ENCODE assay signal across 1 cellular context in the genomic region with DNA sequence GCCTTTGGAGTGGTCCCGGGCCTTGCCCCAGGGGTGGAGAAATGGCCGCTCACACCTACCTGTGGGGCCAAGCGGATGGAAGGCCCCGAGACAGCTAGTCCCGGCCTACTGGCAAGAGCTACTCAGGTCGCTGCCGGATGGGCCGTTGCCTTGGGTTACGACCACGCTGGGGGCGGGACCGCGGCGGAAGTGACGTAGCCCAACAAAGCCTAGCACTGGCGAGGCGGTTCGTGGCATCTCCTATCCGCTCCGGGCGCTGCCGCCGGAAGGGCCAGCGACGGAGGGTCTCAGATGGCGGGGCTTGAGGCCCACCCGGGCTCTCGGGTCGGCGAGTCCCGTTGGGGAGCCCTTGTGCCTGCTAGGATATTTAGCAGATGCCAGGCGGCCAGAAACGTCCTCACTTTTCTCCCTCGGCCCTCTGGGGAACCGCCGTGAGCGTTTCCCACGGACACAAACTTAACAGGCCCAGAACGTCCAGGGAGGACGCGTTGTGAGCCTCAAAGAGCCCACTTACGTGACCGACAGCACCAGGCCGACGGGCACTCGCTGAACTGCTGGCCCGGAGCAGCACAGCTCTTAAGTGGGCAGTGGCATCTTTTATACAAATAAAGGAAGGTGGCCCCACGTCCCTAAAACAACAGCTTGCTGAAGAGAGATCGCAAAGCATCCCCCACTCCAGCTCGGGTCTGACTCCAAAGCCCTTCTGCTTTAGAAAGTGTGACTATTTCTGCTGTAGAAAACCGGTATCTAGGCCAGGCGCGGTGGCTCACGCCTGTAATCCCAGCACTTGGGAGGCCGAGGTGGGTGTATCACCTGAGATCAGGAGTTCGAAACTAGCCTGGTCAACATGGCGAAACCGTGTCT.
TF ChIP-seq lines count a peak whose summit lies in the region.

A gene with protein sequence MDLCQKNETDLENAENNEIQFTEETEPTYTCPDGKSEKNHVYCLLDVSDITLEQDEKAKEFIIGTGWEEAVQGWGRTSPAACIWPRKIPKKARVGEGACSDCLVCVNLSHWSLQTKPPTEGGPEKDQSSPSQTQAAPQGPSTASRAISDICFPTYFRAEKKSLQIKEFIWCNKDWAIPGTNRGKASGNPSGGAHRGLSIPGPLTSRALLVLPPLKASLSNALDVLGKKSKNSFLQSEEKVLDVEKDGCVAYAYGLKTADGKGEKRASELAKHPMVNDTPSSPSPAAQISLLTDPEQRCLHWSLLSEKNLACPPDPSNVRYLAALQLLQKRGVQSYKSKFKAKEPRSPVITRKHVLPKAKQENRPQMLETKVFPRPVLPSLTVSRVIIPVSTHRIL (minus strand): TSS at position 162 of the 864 bp plus-strand sequence. CDS start 13,283 bp downstream, outside the sequence.

TF ChIP-seq in K562, 482 proteins besides CTCF, POLR2A, EP300 and RAD21 (continued from another document and continues in another):
- TF ChIP-seq, protein P1, sequence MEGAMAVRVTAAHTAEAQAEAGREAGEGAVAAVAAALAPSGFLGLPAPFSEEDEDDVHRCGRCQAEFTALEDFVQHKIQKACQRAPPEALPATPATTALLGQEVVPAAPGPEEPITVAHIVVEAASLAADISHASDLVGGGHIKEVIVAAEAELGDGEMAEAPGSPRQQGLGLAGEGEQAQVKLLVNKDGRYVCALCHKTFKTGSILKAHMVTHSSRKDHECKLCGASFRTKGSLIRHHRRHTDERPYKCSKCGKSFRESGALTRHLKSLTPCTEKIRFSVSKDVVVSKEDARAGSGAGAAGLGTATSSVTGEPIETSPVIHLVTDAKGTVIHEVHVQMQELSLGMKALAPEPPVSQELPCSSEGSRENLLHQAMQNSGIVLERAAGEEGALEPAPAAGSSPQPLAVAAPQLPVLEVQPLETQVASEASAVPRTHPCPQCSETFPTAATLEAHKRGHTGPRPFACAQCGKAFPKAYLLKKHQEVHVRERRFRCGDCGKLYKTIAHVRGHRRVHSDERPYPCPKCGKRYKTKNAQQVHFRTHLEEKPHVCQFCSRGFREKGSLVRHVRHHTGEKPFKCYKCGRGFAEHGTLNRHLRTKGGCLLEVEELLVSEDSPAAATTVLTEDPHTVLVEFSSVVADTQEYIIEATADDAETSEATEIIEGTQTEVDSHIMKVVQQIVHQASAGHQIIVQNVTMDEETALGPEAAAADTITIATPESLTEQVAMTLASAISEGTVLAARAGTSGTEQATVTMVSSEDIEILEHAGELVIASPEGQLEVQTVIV (CRISPR knock-in tag; IDR thresholded peaks at IDR 0.05; ENCODE audit: borderline replicate concordance), result no peak
- TF ChIP-seq KAT2B (IDR thresholded peaks at IDR 0.05; ENCODE audit: low read depth, low read length) (no peak), SMARCE1 (IDR thresholded peaks at IDR 0.05) (0 out of 2 replicates have a peak, but pooled peaks have one; percentile 35), ZEB2 (IDR thresholded peaks at IDR 0.05) (peak; percentile 94), BHLHE40 (IDR thresholded peaks at IDR 0.05; ENCODE audit: low read length) (peak; percentile 29; the same call in 1 of the 2 replicates), NCOR1 (IDR thresholded peaks at IDR 0.05) (no peak), HNRNPLL (IDR thresholded peaks at IDR 0.05; ENCODE audit: low read depth, low read length, poor library complexity, severe bottlenecking) (peak; percentile 83), ZNF79 (CRISPR knock-in tag; IDR thresholded peaks at IDR 0.05; ENCODE audit: low read depth) (no peak), TCF7L2 (IDR thresholded peaks at IDR 0.05; ENCODE audit: low read depth, low read length) (no peak), ZBED1 (IDR thresholded peaks at IDR 0.05) (no peak; the same call in 1 of the 2 replicates), MCM5 (IDR thresholded peaks at IDR 0.05; ENCODE audit: low read depth) (no peak), ZFP30 (CRISPR knock-in tag; IDR thresholded peaks at IDR 0.05; ENCODE audit: borderline replicate concordance) (no peak), KDM2B (CRISPR knock-in tag; IDR thresholded peaks at IDR 0.05) (no peak), XRCC4 (IDR thresholded peaks at IDR 0.05; ENCODE audit: extremely low read depth, insufficient read depth, insufficient read length) (no peak), ZNF408 (CRISPR knock-in tag; IDR thresholded peaks at IDR 0.05; ENCODE audit: low read depth) (no peak), SMC3 (conservative IDR thresholded peaks at IDR 0.05; ENCODE audit: insufficient read depth, low read depth, low read length) (no peak), NONO (IDR thresholded peaks at IDR 0.05; ENCODE audit: low read depth in 2 of 2, low read length in 1 of 2) (peak in 1 of 2 experiments; percentile 23; a peak in 1 of 4 replicates), SRSF7 (optimal IDR thresholded peaks at IDR 0.05; ENCODE audit: low read depth, low read length) (no peak), IFI16 (CRISPR knock-in tag; IDR thresholded peaks at IDR 0.05) (no peak), NCOA1 (IDR thresholded peaks at IDR 0.05; ENCODE audit: low read depth) (peak; percentile 97), GABPA (tag; conservative IDR thresholded peaks at IDR 0.05; ENCODE audit: low read depth) (peak; percentile 99), SUPT5H (IDR thresholded peaks at IDR 0.05) (peak; percentile 83), ZNF133 (CRISPR knock-in tag; IDR thresholded peaks at IDR 0.05) (no peak), BCOR (IDR thresholded peaks at IDR 0.05) (no peak), ZNF707 (CRISPR knock-in tag; conservative IDR thresholded peaks at IDR 0.05) (no peak), FOXA1 (IDR thresholded peaks at IDR 0.05; ENCODE audit: borderline replicate concordance) (no peak), ZNF124 (CRISPR knock-in tag; IDR thresholded peaks at IDR 0.05) (no peak), PHB (CRISPR knock-in tag; IDR thresholded peaks at IDR 0.05) (peak; percentile 83; the same call in 1 of the 2 replicates), HNRNPUL1 (IDR thresholded peaks at IDR 0.05; ENCODE audit: low read length) (no peak), FOXK1 (CRISPR knock-in tag; IDR thresholded peaks at IDR 0.05; ENCODE audit: borderline replicate concordance) (0 out of 2 replicates have a peak, but pooled peaks have one; percentile 41), ZNF212 (CRISPR knock-in tag; IDR thresholded peaks at IDR 0.05) (no peak), POLR3A (IDR thresholded peaks at IDR 0.05; ENCODE audit: borderline replicate concordance, extremely low read depth, insufficient read depth, insufficient read length) (no peak), TCF3 (CRISPR knock-in tag; IDR thresholded peaks at IDR 0.05) (no peak), PTBP1 (IDR thresholded peaks at IDR 0.05; ENCODE audit: low read depth, low read length) (no peak), GATAD2A (IDR thresholded peaks at IDR 0.05) (0 out of 2 replicates have a peak, but pooled peaks have one; percentile 61)
- TF ChIP-seq, protein P2, sequence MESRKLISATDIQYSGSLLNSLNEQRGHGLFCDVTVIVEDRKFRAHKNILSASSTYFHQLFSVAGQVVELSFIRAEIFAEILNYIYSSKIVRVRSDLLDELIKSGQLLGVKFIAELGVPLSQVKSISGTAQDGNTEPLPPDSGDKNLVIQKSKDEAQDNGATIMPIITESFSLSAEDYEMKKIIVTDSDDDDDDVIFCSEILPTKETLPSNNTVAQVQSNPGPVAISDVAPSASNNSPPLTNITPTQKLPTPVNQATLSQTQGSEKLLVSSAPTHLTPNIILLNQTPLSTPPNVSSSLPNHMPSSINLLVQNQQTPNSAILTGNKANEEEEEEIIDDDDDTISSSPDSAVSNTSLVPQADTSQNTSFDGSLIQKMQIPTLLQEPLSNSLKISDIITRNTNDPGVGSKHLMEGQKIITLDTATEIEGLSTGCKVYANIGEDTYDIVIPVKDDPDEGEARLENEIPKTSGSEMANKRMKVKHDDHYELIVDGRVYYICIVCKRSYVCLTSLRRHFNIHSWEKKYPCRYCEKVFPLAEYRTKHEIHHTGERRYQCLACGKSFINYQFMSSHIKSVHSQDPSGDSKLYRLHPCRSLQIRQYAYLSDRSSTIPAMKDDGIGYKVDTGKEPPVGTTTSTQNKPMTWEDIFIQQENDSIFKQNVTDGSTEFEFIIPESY (CRISPR knock-in tag; IDR thresholded peaks at IDR 0.05), result peak; percentile 9; the same call in 1 of the 2 replicates
- TF ChIP-seq, protein P3, sequence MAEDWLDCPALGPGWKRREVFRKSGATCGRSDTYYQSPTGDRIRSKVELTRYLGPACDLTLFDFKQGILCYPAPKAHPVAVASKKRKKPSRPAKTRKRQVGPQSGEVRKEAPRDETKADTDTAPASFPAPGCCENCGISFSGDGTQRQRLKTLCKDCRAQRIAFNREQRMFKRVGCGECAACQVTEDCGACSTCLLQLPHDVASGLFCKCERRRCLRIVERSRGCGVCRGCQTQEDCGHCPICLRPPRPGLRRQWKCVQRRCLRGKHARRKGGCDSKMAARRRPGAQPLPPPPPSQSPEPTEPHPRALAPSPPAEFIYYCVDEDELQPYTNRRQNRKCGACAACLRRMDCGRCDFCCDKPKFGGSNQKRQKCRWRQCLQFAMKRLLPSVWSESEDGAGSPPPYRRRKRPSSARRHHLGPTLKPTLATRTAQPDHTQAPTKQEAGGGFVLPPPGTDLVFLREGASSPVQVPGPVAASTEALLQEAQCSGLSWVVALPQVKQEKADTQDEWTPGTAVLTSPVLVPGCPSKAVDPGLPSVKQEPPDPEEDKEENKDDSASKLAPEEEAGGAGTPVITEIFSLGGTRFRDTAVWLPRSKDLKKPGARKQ (CRISPR knock-in tag; IDR thresholded peaks at IDR 0.05), result no peak
- TF ChIP-seq, protein P4, sequence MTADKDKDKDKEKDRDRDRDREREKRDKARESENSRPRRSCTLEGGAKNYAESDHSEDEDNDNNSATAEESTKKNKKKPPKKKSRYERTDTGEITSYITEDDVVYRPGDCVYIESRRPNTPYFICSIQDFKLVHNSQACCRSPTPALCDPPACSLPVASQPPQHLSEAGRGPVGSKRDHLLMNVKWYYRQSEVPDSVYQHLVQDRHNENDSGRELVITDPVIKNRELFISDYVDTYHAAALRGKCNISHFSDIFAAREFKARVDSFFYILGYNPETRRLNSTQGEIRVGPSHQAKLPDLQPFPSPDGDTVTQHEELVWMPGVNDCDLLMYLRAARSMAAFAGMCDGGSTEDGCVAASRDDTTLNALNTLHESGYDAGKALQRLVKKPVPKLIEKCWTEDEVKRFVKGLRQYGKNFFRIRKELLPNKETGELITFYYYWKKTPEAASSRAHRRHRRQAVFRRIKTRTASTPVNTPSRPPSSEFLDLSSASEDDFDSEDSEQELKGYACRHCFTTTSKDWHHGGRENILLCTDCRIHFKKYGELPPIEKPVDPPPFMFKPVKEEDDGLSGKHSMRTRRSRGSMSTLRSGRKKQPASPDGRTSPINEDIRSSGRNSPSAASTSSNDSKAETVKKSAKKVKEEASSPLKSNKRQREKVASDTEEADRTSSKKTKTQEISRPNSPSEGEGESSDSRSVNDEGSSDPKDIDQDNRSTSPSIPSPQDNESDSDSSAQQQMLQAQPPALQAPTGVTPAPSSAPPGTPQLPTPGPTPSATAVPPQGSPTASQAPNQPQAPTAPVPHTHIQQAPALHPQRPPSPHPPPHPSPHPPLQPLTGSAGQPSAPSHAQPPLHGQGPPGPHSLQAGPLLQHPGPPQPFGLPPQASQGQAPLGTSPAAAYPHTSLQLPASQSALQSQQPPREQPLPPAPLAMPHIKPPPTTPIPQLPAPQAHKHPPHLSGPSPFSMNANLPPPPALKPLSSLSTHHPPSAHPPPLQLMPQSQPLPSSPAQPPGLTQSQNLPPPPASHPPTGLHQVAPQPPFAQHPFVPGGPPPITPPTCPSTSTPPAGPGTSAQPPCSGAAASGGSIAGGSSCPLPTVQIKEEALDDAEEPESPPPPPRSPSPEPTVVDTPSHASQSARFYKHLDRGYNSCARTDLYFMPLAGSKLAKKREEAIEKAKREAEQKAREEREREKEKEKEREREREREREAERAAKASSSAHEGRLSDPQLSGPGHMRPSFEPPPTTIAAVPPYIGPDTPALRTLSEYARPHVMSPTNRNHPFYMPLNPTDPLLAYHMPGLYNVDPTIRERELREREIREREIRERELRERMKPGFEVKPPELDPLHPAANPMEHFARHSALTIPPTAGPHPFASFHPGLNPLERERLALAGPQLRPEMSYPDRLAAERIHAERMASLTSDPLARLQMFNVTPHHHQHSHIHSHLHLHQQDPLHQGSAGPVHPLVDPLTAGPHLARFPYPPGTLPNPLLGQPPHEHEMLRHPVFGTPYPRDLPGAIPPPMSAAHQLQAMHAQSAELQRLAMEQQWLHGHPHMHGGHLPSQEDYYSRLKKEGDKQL (CRISPR knock-in tag; IDR thresholded peaks at IDR 0.05; ENCODE audit: borderline replicate concordance), result no peak
- TF ChIP-seq, protein P5, sequence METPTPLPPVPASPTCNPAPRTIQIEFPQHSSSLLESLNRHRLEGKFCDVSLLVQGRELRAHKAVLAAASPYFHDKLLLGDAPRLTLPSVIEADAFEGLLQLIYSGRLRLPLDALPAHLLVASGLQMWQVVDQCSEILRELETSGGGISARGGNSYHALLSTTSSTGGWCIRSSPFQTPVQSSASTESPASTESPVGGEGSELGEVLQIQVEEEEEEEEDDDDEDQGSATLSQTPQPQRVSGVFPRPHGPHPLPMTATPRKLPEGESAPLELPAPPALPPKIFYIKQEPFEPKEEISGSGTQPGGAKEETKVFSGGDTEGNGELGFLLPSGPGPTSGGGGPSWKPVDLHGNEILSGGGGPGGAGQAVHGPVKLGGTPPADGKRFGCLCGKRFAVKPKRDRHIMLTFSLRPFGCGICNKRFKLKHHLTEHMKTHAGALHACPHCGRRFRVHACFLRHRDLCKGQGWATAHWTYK (CRISPR knock-in tag; IDR thresholded peaks at IDR 0.05), result peak; percentile 77; the same call in 1 of the 2 replicates
- TF ChIP-seq, protein P6, sequence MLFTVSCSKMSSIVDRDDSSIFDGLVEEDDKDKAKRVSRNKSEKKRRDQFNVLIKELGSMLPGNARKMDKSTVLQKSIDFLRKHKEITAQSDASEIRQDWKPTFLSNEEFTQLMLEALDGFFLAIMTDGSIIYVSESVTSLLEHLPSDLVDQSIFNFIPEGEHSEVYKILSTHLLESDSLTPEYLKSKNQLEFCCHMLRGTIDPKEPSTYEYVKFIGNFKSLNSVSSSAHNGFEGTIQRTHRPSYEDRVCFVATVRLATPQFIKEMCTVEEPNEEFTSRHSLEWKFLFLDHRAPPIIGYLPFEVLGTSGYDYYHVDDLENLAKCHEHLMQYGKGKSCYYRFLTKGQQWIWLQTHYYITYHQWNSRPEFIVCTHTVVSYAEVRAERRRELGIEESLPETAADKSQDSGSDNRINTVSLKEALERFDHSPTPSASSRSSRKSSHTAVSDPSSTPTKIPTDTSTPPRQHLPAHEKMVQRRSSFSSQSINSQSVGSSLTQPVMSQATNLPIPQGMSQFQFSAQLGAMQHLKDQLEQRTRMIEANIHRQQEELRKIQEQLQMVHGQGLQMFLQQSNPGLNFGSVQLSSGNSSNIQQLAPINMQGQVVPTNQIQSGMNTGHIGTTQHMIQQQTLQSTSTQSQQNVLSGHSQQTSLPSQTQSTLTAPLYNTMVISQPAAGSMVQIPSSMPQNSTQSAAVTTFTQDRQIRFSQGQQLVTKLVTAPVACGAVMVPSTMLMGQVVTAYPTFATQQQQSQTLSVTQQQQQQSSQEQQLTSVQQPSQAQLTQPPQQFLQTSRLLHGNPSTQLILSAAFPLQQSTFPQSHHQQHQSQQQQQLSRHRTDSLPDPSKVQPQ (CRISPR knock-in tag; IDR thresholded peaks at IDR 0.05; ENCODE audit: borderline replicate concordance), result no peak
- TF ChIP-seq, protein P7, sequence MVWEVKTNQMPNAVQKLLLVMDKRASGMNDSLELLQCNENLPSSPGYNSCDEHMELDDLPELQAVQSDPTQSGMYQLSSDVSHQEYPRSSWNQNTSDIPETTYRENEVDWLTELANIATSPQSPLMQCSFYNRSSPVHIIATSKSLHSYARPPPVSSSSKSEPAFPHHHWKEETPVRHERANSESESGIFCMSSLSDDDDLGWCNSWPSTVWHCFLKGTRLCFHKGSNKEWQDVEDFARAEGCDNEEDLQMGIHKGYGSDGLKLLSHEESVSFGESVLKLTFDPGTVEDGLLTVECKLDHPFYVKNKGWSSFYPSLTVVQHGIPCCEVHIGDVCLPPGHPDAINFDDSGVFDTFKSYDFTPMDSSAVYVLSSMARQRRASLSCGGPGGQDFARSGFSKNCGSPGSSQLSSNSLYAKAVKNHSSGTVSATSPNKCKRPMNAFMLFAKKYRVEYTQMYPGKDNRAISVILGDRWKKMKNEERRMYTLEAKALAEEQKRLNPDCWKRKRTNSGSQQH (CRISPR knock-in tag; IDR thresholded peaks at IDR 0.05), result 0 out of 2 replicates have a peak, but pooled peaks have one; percentile 7
